Comparison of ENCODE assay signal across 1 cellular context in genomic region chr4:6749340-6750171, GRCh38.
TF ChIP-seq lines count a peak whose summit lies in the region.

No MANE protein-coding gene starts in this region.

TF ChIP-seq in HepG2, 621 proteins besides CTCF, POLR2A, EP300 and RAD21 (continued from another document and continues in another):
- TF ChIP-seq CAMTA2 (CRISPR knock-in tag; IDR thresholded peaks at IDR 0.05; ENCODE audit: borderline replicate concordance) (peak; percentile 42; the same call in 1 of the 2 replicates), ISX (CRISPR knock-in tag; conservative IDR thresholded peaks at IDR 0.05) (no peak), SALL2 (CRISPR knock-in tag; IDR thresholded peaks at IDR 0.05) (no peak; the same call in 1 of the 2 replicates), KLF16 (CRISPR knock-in tag; IDR thresholded peaks at IDR 0.05) (peak in 1 of 2 experiments; percentile 79; a peak in 2 of 4 replicates), PRDM15 (CRISPR knock-in tag; IDR thresholded peaks at IDR 0.05) (peak; percentile 68; the same call in 1 of the 2 replicates), ZKSCAN5 (CRISPR knock-in tag; IDR thresholded peaks at IDR 0.05) (no peak), ARNT (IDR thresholded peaks at IDR 0.05) (no peak), ZSCAN12 (CRISPR knock-in tag; IDR thresholded peaks at IDR 0.05) (0 out of 2 replicates have a peak, but pooled peaks have one; percentile 65), NR2F2 (IDR thresholded peaks at IDR 0.05; ENCODE audit: borderline replicate concordance, low read depth) (no peak), HDAC1 (CRISPR knock-in tag; IDR thresholded peaks at IDR 0.05) (peak; percentile 94), ZNF24 (IDR thresholded peaks at IDR 0.05) (no peak), FOXC1 (CRISPR knock-in tag; IDR thresholded peaks at IDR 0.05; ENCODE audit: borderline replicate concordance) (peak; percentile 62), ZNF558 (CRISPR knock-in tag; IDR thresholded peaks at IDR 0.05; ENCODE audit: borderline replicate concordance) (no peak), ZNF350 (CRISPR knock-in tag; IDR thresholded peaks at IDR 0.05; ENCODE audit: borderline replicate concordance, low read depth) (peak; percentile 95), SKIL (CRISPR knock-in tag; IDR thresholded peaks at IDR 0.05; ENCODE audit: borderline replicate concordance) (peak; percentile 59; the same call in 1 of the 2 replicates), AFF4 (CRISPR knock-in tag; IDR thresholded peaks at IDR 0.05) (no peak), ZNF577 (CRISPR knock-in tag; IDR thresholded peaks at IDR 0.05; ENCODE audit: borderline replicate concordance, low read depth) (no peak), REPIN1 (CRISPR knock-in tag; IDR thresholded peaks at IDR 0.05; ENCODE audit: borderline replicate concordance, low read depth) (peak; percentile 85; the same call in 1 of the 2 replicates), SP5 (CRISPR knock-in tag; IDR thresholded peaks at IDR 0.05; ENCODE audit: borderline replicate concordance, low read depth) (peak; percentile 96), KLF15 (CRISPR knock-in tag; IDR thresholded peaks at IDR 0.05; ENCODE audit: borderline replicate concordance) (no peak), HOXA3 (CRISPR knock-in tag; IDR thresholded peaks at IDR 0.05) (peak; percentile 91), ZNF331 (CRISPR knock-in tag; IDR thresholded peaks at IDR 0.05) (0 out of 2 replicates have a peak, but pooled peaks have one; percentile 40), SPEN (CRISPR knock-in tag; IDR thresholded peaks at IDR 0.05; ENCODE audit: low read depth) (peak; percentile 91), ZNF317 (CRISPR knock-in tag; IDR thresholded peaks at IDR 0.05) (peak; percentile 67; the same call in 1 of the 2 replicates), ZNF788 (CRISPR knock-in tag; IDR thresholded peaks at IDR 0.05; ENCODE audit: borderline replicate concordance) (peak; percentile 93; the same call in 1 of the 2 replicates), ATF4 (CRISPR knock-in tag; IDR thresholded peaks at IDR 0.05) (no peak), TBX3 (IDR thresholded peaks at IDR 0.05; ENCODE audit: borderline replicate concordance) (no peak), PRPF4 (IDR thresholded peaks at IDR 0.05; ENCODE audit: low read depth, low read length, poor library complexity, severe bottlenecking) (no peak), KMT2A (CRISPR knock-in tag; IDR thresholded peaks at IDR 0.05) (no peak; the same call in 1 of the 2 replicates), MEIS2 (CRISPR knock-in tag; IDR thresholded peaks at IDR 0.05) (peak; percentile 96), ZSCAN25 (CRISPR knock-in tag; IDR thresholded peaks at IDR 0.05) (no peak), PITX1 (CRISPR knock-in tag; IDR thresholded peaks at IDR 0.05) (peak; percentile 70), ZFP37 (CRISPR knock-in tag; IDR thresholded peaks at IDR 0.05; ENCODE audit: borderline replicate concordance) (peak; percentile 93; the same call in 1 of the 2 replicates), ATAD3A (CRISPR knock-in tag; IDR thresholded peaks at IDR 0.05) (no peak), FOXA3 (CRISPR knock-in tag; IDR thresholded peaks at IDR 0.05) (peak; percentile 76), NFATC3 (CRISPR knock-in tag; IDR thresholded peaks at IDR 0.05) (no peak), PRDM4 (CRISPR knock-in tag; IDR thresholded peaks at IDR 0.05; ENCODE audit: borderline replicate concordance) (no peak), HMG20B (CRISPR knock-in tag; conservative IDR thresholded peaks at IDR 0.05) (0 out of 2 replicates have a peak, but pooled peaks have one; percentile 30), IRF2 (CRISPR knock-in tag; IDR thresholded peaks at IDR 0.05) (peak; percentile 84), ZFP36L2 (CRISPR knock-in tag; IDR thresholded peaks at IDR 0.05) (no peak), ZNF713 (CRISPR knock-in tag; IDR thresholded peaks at IDR 0.05) (peak; percentile 81; the same call in 1 of the 2 replicates), ZNF547 (CRISPR knock-in tag; IDR thresholded peaks at IDR 0.05) (peak; percentile 71), ZNF18 (CRISPR knock-in tag; IDR thresholded peaks at IDR 0.05; ENCODE audit: insufficient replicate concordance) (peak; percentile 50), ZNF282 (IDR thresholded peaks at IDR 0.05; ENCODE audit: partially characterized antibody) (no peak), ZNF7 (CRISPR knock-in tag; IDR thresholded peaks at IDR 0.05) (no peak), XRCC5 (optimal IDR thresholded peaks at IDR 0.05; ENCODE audit: low read length) (peak; percentile 86), SMC3 (IDR thresholded peaks at IDR 0.05; ENCODE audit: low read length) (no peak)
- TF ChIP-seq, protein P1, sequence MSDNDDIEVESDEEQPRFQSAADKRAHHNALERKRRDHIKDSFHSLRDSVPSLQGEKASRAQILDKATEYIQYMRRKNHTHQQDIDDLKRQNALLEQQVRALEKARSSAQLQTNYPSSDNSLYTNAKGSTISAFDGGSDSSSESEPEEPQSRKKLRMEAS (IDR thresholded peaks at IDR 0.05), result no peak
- TF ChIP-seq, protein P2, sequence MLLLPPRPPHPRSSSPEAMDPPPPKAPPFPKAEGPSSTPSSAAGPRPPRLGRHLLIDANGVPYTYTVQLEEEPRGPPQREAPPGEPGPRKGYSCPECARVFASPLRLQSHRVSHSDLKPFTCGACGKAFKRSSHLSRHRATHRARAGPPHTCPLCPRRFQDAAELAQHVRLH (CRISPR knock-in tag; IDR thresholded peaks at IDR 0.05; ENCODE audit: borderline replicate concordance, low read depth), result peak; percentile 97
- TF ChIP-seq, protein P3, sequence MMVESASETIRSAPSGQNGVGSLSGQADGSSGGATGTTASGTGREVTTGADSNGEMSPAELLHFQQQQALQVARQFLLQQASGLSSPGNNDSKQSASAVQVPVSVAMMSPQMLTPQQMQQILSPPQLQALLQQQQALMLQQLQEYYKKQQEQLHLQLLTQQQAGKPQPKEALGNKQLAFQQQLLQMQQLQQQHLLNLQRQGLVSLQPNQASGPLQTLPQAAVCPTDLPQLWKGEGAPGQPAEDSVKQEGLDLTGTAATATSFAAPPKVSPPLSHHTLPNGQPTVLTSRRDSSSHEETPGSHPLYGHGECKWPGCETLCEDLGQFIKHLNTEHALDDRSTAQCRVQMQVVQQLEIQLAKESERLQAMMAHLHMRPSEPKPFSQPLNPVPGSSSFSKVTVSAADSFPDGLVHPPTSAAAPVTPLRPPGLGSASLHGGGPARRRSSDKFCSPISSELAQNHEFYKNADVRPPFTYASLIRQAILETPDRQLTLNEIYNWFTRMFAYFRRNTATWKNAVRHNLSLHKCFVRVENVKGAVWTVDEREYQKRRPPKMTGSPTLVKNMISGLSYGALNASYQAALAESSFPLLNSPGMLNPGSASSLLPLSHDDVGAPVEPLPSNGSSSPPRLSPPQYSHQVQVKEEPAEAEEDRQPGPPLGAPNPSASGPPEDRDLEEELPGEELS (CRISPR knock-in tag; IDR thresholded peaks at IDR 0.05), result peak; percentile 93
- TF ChIP-seq, protein P4, sequence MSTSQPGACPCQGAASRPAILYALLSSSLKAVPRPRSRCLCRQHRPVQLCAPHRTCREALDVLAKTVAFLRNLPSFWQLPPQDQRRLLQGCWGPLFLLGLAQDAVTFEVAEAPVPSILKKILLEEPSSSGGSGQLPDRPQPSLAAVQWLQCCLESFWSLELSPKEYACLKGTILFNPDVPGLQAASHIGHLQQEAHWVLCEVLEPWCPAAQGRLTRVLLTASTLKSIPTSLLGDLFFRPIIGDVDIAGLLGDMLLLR (CRISPR knock-in tag; IDR thresholded peaks at IDR 0.05), result peak; percentile 93
